19 cellular contexts compared by ENCODE assay signal in the genomic region with DNA sequence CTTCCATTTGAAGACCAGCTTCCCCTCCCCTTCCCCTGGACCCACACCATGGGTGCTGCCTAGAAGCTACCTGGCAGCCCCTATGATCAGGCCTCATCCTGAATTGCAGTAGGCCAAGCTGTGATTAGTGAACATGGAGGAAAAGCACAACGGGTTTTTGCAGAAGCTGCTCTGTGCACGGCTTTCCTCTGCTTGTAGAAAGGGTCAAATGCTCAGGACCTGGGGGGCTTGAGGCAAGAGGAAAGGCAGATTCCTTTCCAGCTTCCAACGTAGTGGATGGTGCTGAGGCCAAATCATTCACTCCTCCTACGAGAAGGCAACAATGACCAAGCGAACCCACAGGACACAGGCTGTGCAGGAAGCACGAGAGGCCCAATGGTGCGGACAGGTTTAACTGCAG.
DNase-seq lines count a peak whose midpoint lies in the region; ATAC-seq and TF ChIP-seq lines count a peak whose summit lies in the region.
"Had no signal": no experiment of that assay in that cellular context is flagged by ENCODE, and none has a peak within 500 bp of the region (broad histone marks: within the 10 kb centered on the region; RNA-seq: fewer than 3 reads in every experiment).

No MANE protein-coding gene starts in this region.

- H3K27ac ChIP-seq in Karpas-422 (ENCODE audit: low read length), result no peak overlapping the region
- no peak overlapping the region for H3K27ac ChIP-seq in esophagus muscularis mucosa (replicated peaks in 1 of 4)
- H3K27ac ChIP-seq: BLaER1 treated with 17β-estradiol and CSF1 and Interleukin-3, amounts not matched to agents 10 nM and 100 nM had no signal

- H3K9me2 ChIP-seq in Karpas-422 (replicated peaks; ENCODE audit: insufficient read depth, low read length), result no peaks in the 10 kb centered on the region

- H2AFZ ChIP-seq in Karpas-422 (ENCODE audit: low read length), result no peak overlapping the region

- H3K4me1 Mint-ChIP-seq in osteocyte (ENCODE audit: unreplicated experiment), result no peaks in the 10 kb centered on the region
- H3K4me1 Mint-ChIP-seq: B cell, H9 had no signal

- TF ChIP-seq POLR2A in esophagus muscularis mucosa (IDR thresholded peaks at IDR 0.05; ENCODE audit: low read depth), result no peak

- H3K27ac Mint-ChIP-seq in osteocyte (ENCODE audit: unreplicated experiment), result no peak overlapping the region
- H3K27ac Mint-ChIP-seq: B cell; CD8-positive, alpha-beta T cell had no signal

- H3K79me2 ChIP-seq in Karpas-422 (ENCODE audit: low read length), result no peaks in the 10 kb centered on the region

- TF ChIP-seq EP300 in esophagus muscularis mucosa (IDR thresholded peaks at IDR 0.05), result no peak

- TF ChIP-seq CTCF in esophagus muscularis mucosa (IDR thresholded peaks at IDR 0.05) (no peak), osteocyte (IDR thresholded peaks at IDR 0.05) (no peak)

- no peak overlapping the region for H3K9ac ChIP-seq in Karpas-422 (ENCODE audit: low read length)
- H3K9ac ChIP-seq: BLaER1 treated with 17β-estradiol and CSF1 and Interleukin-3, amounts not matched to agents 10 nM and 100 nM had no signal

- H3K36me3 Mint-ChIP-seq in osteocyte (ENCODE audit: unreplicated experiment), result no peaks in the 10 kb centered on the region
- H3K36me3 Mint-ChIP-seq: CD8-positive, alpha-beta T cell had no signal

- H4K20me1 ChIP-seq in Karpas-422 (ENCODE audit: insufficient read depth, low read depth, low read length), result no peaks in the 10 kb centered on the region
- H4K20me1 ChIP-seq: BLaER1 treated with 17β-estradiol and CSF1 and Interleukin-3, amounts not matched to agents 10 nM and 100 nM had no signal

- H3K9me3 ChIP-seq in Karpas-422 (ENCODE audit: low read length) (no peaks in the 10 kb centered on the region), esophagus muscularis mucosa (peaks cover 0 to 16% (median 4%) of the 10 kb centered on the region in 4 donors)

- no peaks in the 10 kb centered on the region for H3K4me1 ChIP-seq in Karpas-422 (ENCODE audit: low read length)
- no peaks in the 10 kb centered on the region for H3K4me1 ChIP-seq in esophagus muscularis mucosa
- H3K4me1 ChIP-seq: BLaER1 treated with 17β-estradiol and CSF1 and Interleukin-3, amounts not matched to agents 10 nM and 100 nM had no signal

- H3K36me3 ChIP-seq in Karpas-422 (ENCODE audit: insufficient read depth, low read length), result no peaks in the 10 kb centered on the region
- no peaks in the 10 kb centered on the region for H3K36me3 ChIP-seq in esophagus muscularis mucosa
- H3K36me3 ChIP-seq: BLaER1 treated with 17β-estradiol and CSF1 and Interleukin-3, amounts not matched to agents 10 nM and 100 nM had no signal

- H3K4me3 ChIP-seq in Karpas-422 (ENCODE audit: low read length) (no peak overlapping the region), esophagus muscularis mucosa (no peak overlapping the region)
- H3K4me3 ChIP-seq: BLaER1 treated with 17β-estradiol and CSF1 and Interleukin-3, amounts not matched to agents 10 nM and 100 nM; GM12878 had no signal

- DNase-seq in Karpas-422, result peak; percentile 34
- peak; percentile 12 for DNase-seq in activated CD8-positive, alpha-beta memory T cell treated with anti-CD3 and anti-CD28 coated beads, Interleukin-2, amount 50 U/mL, for 48 hours
- peak; percentile 75 for DNase-seq in esophagus muscularis mucosa (ENCODE audit: extremely low spot score)
- DNase-seq in osteocyte (ENCODE audit: extremely low spot score, unreplicated experiment), result peak; percentile 44
- DNase-seq in activated naive CD4-positive, alpha-beta T cell (lab: John Stamatoyannopoulos, UW), result no peak
- DNase-seq in SKM-1 (lab: John Stamatoyannopoulos, UW; ENCODE audit: unreplicated experiment), result no peak
- DNase-seq in hepatic stellate cell (ENCODE audit: low spot score), result no peak
- DNase-seq: Calu3, DMS 273 treated with DMSO at 0.1 percent for 48 hours, DMS53, DND-41, EL, GOT3, H9 had no signal

- H3K27me3 ChIP-seq in Karpas-422 (ENCODE audit: low read length) (no peaks in the 10 kb centered on the region), esophagus muscularis mucosa (peaks cover 0 to 18% (median 0%) of the 10 kb centered on the region in 4 donors)
- H3K27me3 ChIP-seq: BLaER1 treated with 17β-estradiol and CSF1 and Interleukin-3, amounts not matched to agents 10 nM and 100 nM had no signal

- WGBS in esophagus muscularis mucosa, result 67% methylated on average over 7 of the region's 7 CpGs

- H3K9me3 Mint-ChIP-seq in osteocyte (ENCODE audit: unreplicated experiment), result peaks cover 13% of the 10 kb centered on the region
- H3K9me3 Mint-ChIP-seq: CD8-positive, alpha-beta T cell had no signal

- H3K27me3 Mint-ChIP-seq in osteocyte (ENCODE audit: unreplicated experiment), result no peaks in the 10 kb centered on the region

- no peak overlapping the region for H3K4me2 ChIP-seq in Karpas-422 (ENCODE audit: low read depth, low read length, poor library complexity, severe bottlenecking)
- H3K4me2 ChIP-seq: BLaER1 treated with 17β-estradiol and CSF1 and Interleukin-3, amounts not matched to agents 10 nM and 100 nM had no signal

- intact Hi-C loops in esophagus muscularis mucosa (cut with DNase I), result no loop called here

- no peak for ATAC-seq in HG02678 (IDR thresholded peaks at IDR 0.05; ENCODE audit: unreplicated experiment)
- ATAC-seq: CD8-positive, alpha-beta T cell; GM12878 had no signal

- no peak overlapping the region for H3K4me3 Mint-ChIP-seq in osteocyte (ENCODE audit: unreplicated experiment)
- H3K4me3 Mint-ChIP-seq: B cell; CD8-positive, alpha-beta T cell; H9 had no signal

Comparison
In these comparisons a context has a peak if more than half of its experiments do, and no peak if none do; other contexts are left out.
1. DNase-seq: peak in Karpas-422 (single experiment), activated CD8-positive, alpha-beta memory T cell treated with anti-CD3 and anti-CD28 coated beads, Interleukin-2, amount 50 U/mL, for 48 hours (single experiment), esophagus muscularis mucosa (single experiment) and osteocyte (single experiment); none in activated naive CD4-positive, alpha-beta T cell (0 of 4), SKM-1 (single experiment) and hepatic stellate cell (single experiment).